1 cellular context compared by ENCODE assay signal in the genomic region with DNA sequence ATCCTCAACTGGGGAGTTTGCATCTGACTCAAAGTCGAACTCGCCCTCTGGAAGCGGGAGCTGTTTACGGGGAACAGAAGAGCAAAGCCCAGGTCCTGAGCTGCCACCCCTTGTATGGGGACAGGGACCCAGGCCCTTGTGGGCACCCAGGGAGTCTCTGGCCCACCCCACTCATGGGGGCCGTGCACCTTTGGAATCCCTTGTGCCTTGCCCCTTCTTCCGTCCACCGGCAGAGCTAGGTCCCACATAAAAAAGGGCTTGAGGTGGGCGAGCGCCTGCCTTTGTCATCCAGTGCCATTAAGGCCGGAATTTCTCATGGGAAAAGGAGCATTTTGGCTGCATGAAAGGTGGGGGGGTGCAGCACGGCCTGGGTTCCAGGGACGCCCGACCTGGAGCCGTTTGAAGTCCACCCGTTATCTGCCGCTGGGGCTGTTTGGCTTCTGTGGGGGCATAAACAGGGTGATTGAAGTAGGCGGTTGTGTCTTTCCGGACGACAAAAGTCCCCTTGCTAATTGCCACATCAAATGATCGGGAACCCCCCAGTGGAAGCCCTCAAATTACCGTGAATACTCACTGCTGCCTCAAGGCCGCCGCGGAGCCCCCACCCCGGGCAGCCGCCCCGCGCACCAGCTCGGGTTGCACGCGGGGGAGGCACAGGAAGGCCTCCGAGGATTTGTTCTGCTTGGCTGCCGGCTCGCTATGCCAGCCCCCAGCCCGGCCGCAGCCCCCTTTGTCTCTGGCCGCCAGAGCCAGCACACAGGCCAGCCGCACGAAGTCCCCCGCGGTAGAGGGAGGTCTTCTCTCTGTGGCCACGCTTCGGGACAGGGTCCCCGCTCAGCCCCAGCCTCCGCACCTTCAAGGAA.
TF ChIP-seq lines count a peak whose summit lies in the region.

No MANE protein-coding gene starts in this region.

TF ChIP-seq in K562, 482 proteins besides CTCF, POLR2A, EP300 and RAD21:
- TF ChIP-seq CREM (IDR thresholded peaks at IDR 0.05; ENCODE audit: low read depth) (0 out of 2 replicates have a peak, but pooled peaks have one; percentile 27), TAF15 (IDR thresholded peaks at IDR 0.05; ENCODE audit: low read depth, low read length) (no peak), ZNF311 (CRISPR knock-in tag; IDR thresholded peaks at IDR 0.05) (no peak), ZHX1 (conservative IDR thresholded peaks at IDR 0.05; ENCODE audit: low read length) (no peak), BCOR (IDR thresholded peaks at IDR 0.05) (no peak), JUND (IDR thresholded peaks at IDR 0.05; ENCODE audit: borderline replicate concordance, low read depth, low read length) (0 out of 2 replicates have a peak, but pooled peaks have one; percentile 24), JUND (tag; IDR thresholded peaks at IDR 0.05; ENCODE audit: borderline replicate concordance, low read depth, low read length) (no peak)
- TF ChIP-seq, protein P1, sequence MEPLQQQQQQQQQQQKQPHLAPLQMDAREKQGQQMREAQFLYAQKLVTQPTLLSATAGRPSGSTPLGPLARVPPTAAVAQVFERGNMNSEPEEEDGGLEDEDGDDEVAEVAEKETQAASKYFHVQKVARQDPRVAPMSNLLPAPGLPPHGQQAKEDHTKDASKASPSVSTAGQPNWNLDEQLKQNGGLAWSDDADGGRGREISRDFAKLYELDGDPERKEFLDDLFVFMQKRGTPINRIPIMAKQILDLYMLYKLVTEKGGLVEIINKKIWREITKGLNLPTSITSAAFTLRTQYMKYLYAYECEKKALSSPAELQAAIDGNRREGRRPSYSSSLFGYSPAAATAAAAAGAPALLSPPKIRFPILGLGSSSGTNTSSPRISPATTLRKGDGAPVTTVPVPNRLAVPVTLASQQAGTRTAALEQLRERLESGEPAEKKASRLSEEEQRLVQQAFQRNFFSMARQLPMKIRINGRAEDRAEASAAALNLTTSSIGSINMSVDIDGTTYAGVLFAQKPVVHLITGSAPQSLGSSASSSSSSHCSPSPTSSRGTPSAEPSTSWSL (CRISPR knock-in tag; IDR thresholded peaks at IDR 0.05; ENCODE audit: borderline replicate concordance): no peak
- TF ChIP-seq, protein P2, sequence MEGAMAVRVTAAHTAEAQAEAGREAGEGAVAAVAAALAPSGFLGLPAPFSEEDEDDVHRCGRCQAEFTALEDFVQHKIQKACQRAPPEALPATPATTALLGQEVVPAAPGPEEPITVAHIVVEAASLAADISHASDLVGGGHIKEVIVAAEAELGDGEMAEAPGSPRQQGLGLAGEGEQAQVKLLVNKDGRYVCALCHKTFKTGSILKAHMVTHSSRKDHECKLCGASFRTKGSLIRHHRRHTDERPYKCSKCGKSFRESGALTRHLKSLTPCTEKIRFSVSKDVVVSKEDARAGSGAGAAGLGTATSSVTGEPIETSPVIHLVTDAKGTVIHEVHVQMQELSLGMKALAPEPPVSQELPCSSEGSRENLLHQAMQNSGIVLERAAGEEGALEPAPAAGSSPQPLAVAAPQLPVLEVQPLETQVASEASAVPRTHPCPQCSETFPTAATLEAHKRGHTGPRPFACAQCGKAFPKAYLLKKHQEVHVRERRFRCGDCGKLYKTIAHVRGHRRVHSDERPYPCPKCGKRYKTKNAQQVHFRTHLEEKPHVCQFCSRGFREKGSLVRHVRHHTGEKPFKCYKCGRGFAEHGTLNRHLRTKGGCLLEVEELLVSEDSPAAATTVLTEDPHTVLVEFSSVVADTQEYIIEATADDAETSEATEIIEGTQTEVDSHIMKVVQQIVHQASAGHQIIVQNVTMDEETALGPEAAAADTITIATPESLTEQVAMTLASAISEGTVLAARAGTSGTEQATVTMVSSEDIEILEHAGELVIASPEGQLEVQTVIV (CRISPR knock-in tag; IDR thresholded peaks at IDR 0.05; ENCODE audit: borderline replicate concordance): no peak
